8 cellular contexts compared by ENCODE assay signal in genomic region chr10:69861251-69862240, GRCh38. TPM values are rescaled to one million over a fixed set of nuclear protein-coding genes. Genes with fewer than 3 reads are reported as not detected.
DNase-seq lines count a peak whose midpoint lies in the region; ATAC-seq and TF ChIP-seq lines count a peak whose summit lies in the region.

No MANE protein-coding gene starts in this region.

- DNase-seq in Right ventricle myocardium inferior (ENCODE audit: missing footprints) (no peak), cardiac septum (ENCODE audit: low spot score) (no peak), RPMI8226 (peak; percentile 60), glomerular visceral epithelial cell (ENCODE audit: extremely low spot score) (peak; percentile 60), Ammon's horn (ENCODE audit: low spot score) (no peak), glutamatergic neuron (no peak)
- DNase-seq in stimulated activated CD4-positive, alpha-beta T cell treated with anti-CD3 and anti-CD28 coated beads, Interleukin-4, amount 100 ng/mL, for 1 hour = no peak

- H3K27ac Mint-ChIP-seq in glutamatergic neuron (ENCODE audit: unreplicated experiment) = no peak overlapping the region

- peaks cover 10% of the 10 kb centered on the region for H3K4me1 Mint-ChIP-seq in glutamatergic neuron (ENCODE audit: low read depth, unreplicated experiment)

- TF ChIP-seq CTCF in glutamatergic neuron (IDR thresholded peaks at IDR 0.05; ENCODE audit: partially characterized antibody, unreplicated experiment) = no peak

- intact Hi-C loops in Right ventricle myocardium inferior (cut with DNase I) (no loop called here), cardiac septum (cut with DNase I) (no loop called here)

- no peaks in the 10 kb centered on the region for H3K36me3 Mint-ChIP-seq in glutamatergic neuron (ENCODE audit: unreplicated experiment)

- peak; percentile 24 for ATAC-seq in Right ventricle myocardium inferior
- no peak for ATAC-seq in GM21529 (IDR thresholded peaks at IDR 0.05; ENCODE audit: unreplicated experiment)

- H3K27me3 Mint-ChIP-seq in glutamatergic neuron (ENCODE audit: unreplicated experiment) = peaks cover 4% of the 10 kb centered on the region

- peaks cover 1% of the 10 kb centered on the region for H3K9me3 Mint-ChIP-seq in glutamatergic neuron (ENCODE audit: unreplicated experiment)

- no peak overlapping the region for H3K4me3 Mint-ChIP-seq in glutamatergic neuron (ENCODE audit: unreplicated experiment)

RNA-seq across cellular contexts. Expression of gene COL13A1, which starts 59.8 kb away (rescaled TPM):
- total RNA-seq in Right ventricle myocardium inferior = 1.0 TPM
- 9.5 TPM for total RNA-seq in cardiac septum
- total RNA-seq in glutamatergic neuron (ENCODE audit: unreplicated experiment) = 8.5 TPM

Comparison
In these comparisons a context has a peak if more than half of its experiments do, and no peak if none do; other contexts are left out.
1. DNase-seq: peak in RPMI8226 (single experiment) and glomerular visceral epithelial cell (single experiment); none in Right ventricle myocardium inferior (single experiment), cardiac septum (single experiment), Ammon's horn (single experiment), glutamatergic neuron (single experiment) and stimulated activated CD4-positive, alpha-beta T cell treated with anti-CD3 and anti-CD28 coated beads, Interleukin-4, amount 100 ng/mL, for 1 hour (single experiment).